Comparison of ENCODE assay signal across 8 cellular contexts in the genomic region with DNA sequence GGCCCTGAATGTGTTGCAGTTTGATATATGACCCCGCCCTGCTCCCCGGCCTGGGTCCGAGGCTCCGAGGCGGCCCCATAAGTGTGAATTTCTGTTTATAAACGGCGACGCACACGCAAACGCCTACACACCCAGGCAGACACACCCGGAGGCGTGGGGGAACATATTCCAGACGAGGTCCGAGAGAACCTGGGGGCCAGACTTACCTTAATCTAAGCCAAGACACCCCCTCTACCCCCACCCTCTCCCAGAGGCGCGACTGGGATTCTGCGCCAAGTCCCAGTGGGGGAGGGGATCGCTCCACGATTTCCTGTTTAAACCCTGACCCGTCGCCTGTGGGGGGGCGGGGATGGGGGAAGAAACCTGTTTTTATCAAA. TPM values are rescaled to one million over a fixed set of nuclear protein-coding genes. Genes with fewer than 3 reads are reported as not detected.
DNase-seq lines count a peak whose midpoint lies in the region; ATAC-seq and TF ChIP-seq lines count a peak whose summit lies in the region.

No MANE protein-coding gene starts in this region.

- H3K27ac Mint-ChIP-seq in activated T-cell treated with anti-CD3 and anti-CD28 coated beads, Interleukin-2, amount 50 U/mL, for 24 hours = no peak overlapping the region

- ATAC-seq in activated T-cell treated with anti-CD3 and anti-CD28 coated beads, Interleukin-2, amount 50 U/mL, for 4 hours = no peak
- ATAC-seq in RWPE2 (ENCODE audit: low read depth) = no peak

- CTCF ChIA-PET in GM10248 (lab: Yijun Ruan, JAX) = no interaction called here

- H3K9me3 ChIP-seq in RWPE2 (ENCODE audit: severe bottlenecking) (no peaks in the 10 kb centered on the region), thymus (ENCODE audit: control insufficient read depth) (no peaks in the 10 kb centered on the region)

- peaks cover 93% of the 10 kb centered on the region for H3K27me3 Mint-ChIP-seq in activated T-cell treated with anti-CD3 and anti-CD28 coated beads, Interleukin-2, amount 50 U/mL, for 24 hours
- peaks cover 75% of the 10 kb centered on the region for H3K27me3 Mint-ChIP-seq in activated T-cell treated with anti-CD3 and anti-CD28 coated beads, Interleukin-2, amount 50 U/mL, for 4 hours (ENCODE audit: low read depth)

- POLR2A ChIA-PET in GM10248 (lab: Yijun Ruan, JAX) = no interaction called here

- H3K36me3 ChIP-seq in RWPE2 (ENCODE audit: low read depth) = no peaks in the 10 kb centered on the region
- H3K36me3 ChIP-seq in thymus (ENCODE audit: control insufficient read depth, insufficient read depth) = no peaks in the 10 kb centered on the region

- H3K4me1 Mint-ChIP-seq in activated T-cell treated with anti-CD3 and anti-CD28 coated beads, Interleukin-2, amount 50 U/mL, for 24 hours (ENCODE audit: low read depth) = peaks cover 19% of the 10 kb centered on the region
- peaks cover 11% of the 10 kb centered on the region for H3K4me1 Mint-ChIP-seq in activated T-cell treated with anti-CD3 and anti-CD28 coated beads, Interleukin-2, amount 50 U/mL, for 4 hours (ENCODE audit: low read depth)

- H3K27me3 ChIP-seq in RWPE2 (ENCODE audit: insufficient read depth, poor library complexity, severe bottlenecking) (peaks cover 76% of the 10 kb centered on the region), thymus (ENCODE audit: control insufficient read depth, insufficient read depth) (peaks cover 91% of the 10 kb centered on the region)

- TF ChIP-seq CTCF in RWPE2 (IDR thresholded peaks at IDR 0.05; ENCODE audit: poor library complexity, severe bottlenecking) (no peak), GM10248 (IDR thresholded peaks at IDR 0.05; ENCODE audit: control extremely low read depth, extremely low read depth, low read depth, missing control alignments) (no peak)

- H3K4me1 ChIP-seq in RWPE2 (ENCODE audit: insufficient read depth, poor library complexity, severe bottlenecking) (no peaks in the 10 kb centered on the region), thymus (ENCODE audit: control insufficient read depth, insufficient read depth, low read length) (peaks cover 3% of the 10 kb centered on the region)

- H3K4me3 ChIP-seq in RWPE2 (ENCODE audit: severe bottlenecking) (peak overlapping the region; percentile 44), iPS-11a (ENCODE audit: low read depth, low read length) (peak overlapping the region; percentile 2), thymus (ENCODE audit: low read length) (peak overlapping the region; percentile 49)

- H3K27ac ChIP-seq in RWPE2 (ENCODE audit: poor library complexity, severe bottlenecking) (peak overlapping the region; percentile 31), thymus (ENCODE audit: low read depth) (no peak overlapping the region)

- H3K4me3 Mint-ChIP-seq in activated T-cell treated with anti-CD3 and anti-CD28 coated beads, Interleukin-2, amount 50 U/mL, for 24 hours = peak overlapping the region; percentile 74
- no peak overlapping the region for H3K4me3 Mint-ChIP-seq in activated T-cell treated with anti-CD3 and anti-CD28 coated beads, Interleukin-2, amount 50 U/mL, for 4 hours

- no peaks in the 10 kb centered on the region for H3K36me3 Mint-ChIP-seq in activated T-cell treated with anti-CD3 and anti-CD28 coated beads, Interleukin-2, amount 50 U/mL, for 24 hours (ENCODE audit: low read depth)
- H3K36me3 Mint-ChIP-seq in activated T-cell treated with anti-CD3 and anti-CD28 coated beads, Interleukin-2, amount 50 U/mL, for 4 hours (ENCODE audit: insufficient read depth) = no peaks in the 10 kb centered on the region

- WGBS in thymus = 20% methylated on average over 22 of the region's 22 CpGs

- no peaks in the 10 kb centered on the region for H3K9me3 Mint-ChIP-seq in activated T-cell treated with anti-CD3 and anti-CD28 coated beads, Interleukin-2, amount 50 U/mL, for 24 hours
- H3K9me3 Mint-ChIP-seq in activated T-cell treated with anti-CD3 and anti-CD28 coated beads, Interleukin-2, amount 50 U/mL, for 4 hours = no peaks in the 10 kb centered on the region

- no peak for DNase-seq in activated T-cell treated with anti-CD3 and anti-CD28 coated beads, Interleukin-2, amount 50 U/mL, for 24 hours
- DNase-seq in activated T-cell treated with anti-CD3 and anti-CD28 coated beads, Interleukin-2, amount 50 U/mL, for 4 hours = no peak
- DNase-seq in RWPE2 (ENCODE audit: low spot score) (no peak), NCI-H146 (lab: John Stamatoyannopoulos, UW) (no peak), GM10248 (ENCODE audit: extremely low spot score) (no peak), DMS 273 treated with DMSO at 0.1 percent for 48 hours (lab: John Stamatoyannopoulos, UW) (no peak)

RNA-seq across cellular contexts. Expression of a gene that starts 9.6 kb away (rescaled TPM):
- total RNA-seq in activated T-cell treated with anti-CD3 and anti-CD28 coated beads, Interleukin-2, amount 50 U/mL, for 4 hours = not detected
- polyA plus RNA-seq in thymus = 0.43 TPM

RNA-seq across cellular contexts. Expression of a gene that starts 9.8 kb away (rescaled TPM):
- not detected for total RNA-seq in activated T-cell treated with anti-CD3 and anti-CD28 coated beads, Interleukin-2, amount 50 U/mL, for 4 hours
- polyA plus RNA-seq in thymus = 0.21 TPM

RNA-seq across cellular contexts. Expression of a gene that starts 14.3 kb away (rescaled TPM):
- not detected for total RNA-seq in activated T-cell treated with anti-CD3 and anti-CD28 coated beads, Interleukin-2, amount 50 U/mL, for 4 hours
- not detected for polyA plus RNA-seq in thymus

RNA-seq across cellular contexts. Expression of a gene that starts 18.6 kb away (rescaled TPM):
- not detected for total RNA-seq in activated T-cell treated with anti-CD3 and anti-CD28 coated beads, Interleukin-2, amount 50 U/mL, for 4 hours
- polyA plus RNA-seq in thymus = 0.43 TPM

RNA-seq across cellular contexts. Expression of a gene that starts 33.6 kb away (rescaled TPM):
- not detected for total RNA-seq in activated T-cell treated with anti-CD3 and anti-CD28 coated beads, Interleukin-2, amount 50 U/mL, for 4 hours
- polyA plus RNA-seq in thymus = 0.14 TPM
